ENCODE assay signal across 18 cellular contexts in genomic region chr7:68364871-68365625, GRCh38.
"Had no signal": no experiment of that assay in that cellular context is flagged by ENCODE, and none has a peak within 500 bp of the region (broad histone marks: within the 10 kb centered on the region; RNA-seq: fewer than 3 reads in every experiment).

No MANE protein-coding gene starts in this region.

- H3K27me3 ChIP-seq: gastrocnemius medialis, right lobe of liver had no signal

- H3K36me3 Mint-ChIP-seq: activated naive CD8-positive, alpha-beta T cell treated with anti-CD3 and anti-CD28 coated beads for 36 hours had no signal

- H3K36me3 ChIP-seq: gastrocnemius medialis, right lobe of liver, suprapubic skin had no signal

- DNase-seq: activated CD4-positive, alpha-beta T cell treated with anti-CD3 and anti-CD28 coated beads, Interleukin-2, amount 10 ng/mL, durations not matched to agents 7 days and 5 days; activated naive CD8-positive, alpha-beta T cell treated with anti-CD3 and anti-CD28 coated beads for 36 hours; amygdala; cerebellar nuclear complex; effector memory CD4-positive, alpha-beta T cell; gastrocnemius medialis; naive thymus-derived CD8-positive, alpha-beta T cell; right lobe of liver; stimulated activated CD4-positive, alpha-beta T cell treated with anti-CD3 and anti-CD28 coated beads, Interleukin-4, amount 100 ng/mL, for 4 hours; stimulated activated CD8-positive, alpha-beta memory T cell treated with anti-CD3 and anti-CD28 coated beads, Interleukin-4, amount 100 ng/mL, for 48 hours; stimulated activated naive CD8-positive, alpha-beta T cell treated with anti-CD3 and anti-CD28 coated beads, Interleukin-15, Interleukin-2, amounts not matched to agents 100 U/mL and 50 U/mL, for 24 hours; trophoblast cell had no signal

- H3K4me2 ChIP-seq: smooth muscle cell had no signal

- H3K4me3 ChIP-seq: gastrocnemius medialis, right lobe of liver, smooth muscle cell, suprapubic skin had no signal

- H3K9me3 ChIP-seq: gastrocnemius medialis, right lobe of liver, suprapubic skin had no signal

- ATAC-seq: gastrocnemius medialis; naive thymus-derived CD8-positive, alpha-beta T cell; right lobe of liver; stimulated activated naive CD8-positive, alpha-beta T cell treated with anti-CD3 and anti-CD28 coated beads, Interleukin-15, Interleukin-2, amounts not matched to agents 100 U/mL and 50 U/mL, for 24 hours had no signal

- H3K27me3 Mint-ChIP-seq: activated CD4-positive, alpha-beta T cell treated with anti-CD3 and anti-CD28 coated beads, Interleukin-2, amount 10 ng/mL, durations not matched to agents 7 days and 5 days; activated naive CD8-positive, alpha-beta T cell treated with anti-CD3 and anti-CD28 coated beads for 36 hours; dendritic cell treated with granulocyte-macrophage colony-stimulating factor and Interleukin-4, amounts not matched to agents 40 ng/mL and 50 ng/mL, for 4 days had no signal

- H3K4me1 ChIP-seq: gastrocnemius medialis, right lobe of liver, suprapubic skin had no signal

- H3K4me3 Mint-ChIP-seq: activated CD4-positive, alpha-beta T cell treated with anti-CD3 and anti-CD28 coated beads, Interleukin-2, amount 10 ng/mL, durations not matched to agents 7 days and 5 days; activated naive CD8-positive, alpha-beta T cell treated with anti-CD3 and anti-CD28 coated beads for 36 hours; activated T-helper 1 cell treated with anti-CD3 and anti-CD28 coated beads, Interleukin-12 subunit alpha, Interleukin-12 subunit beta, Interleukin-2, Interleukin-4 antibody, amounts not matched to agents 30 ng/mL and 10 ng/mL and 1 ng/mL, durations not matched to agents 14 hours and 24 hours and 36 hours; dendritic cell treated with granulocyte-macrophage colony-stimulating factor and Interleukin-4, amounts not matched to agents 40 ng/mL and 50 ng/mL, for 4 days; naive thymus-derived CD8-positive, alpha-beta T cell had no signal

- H3K27ac Mint-ChIP-seq: activated CD4-positive, alpha-beta T cell treated with anti-CD3 and anti-CD28 coated beads, Interleukin-2, amount 10 ng/mL, durations not matched to agents 7 days and 5 days; activated naive CD8-positive, alpha-beta T cell treated with anti-CD3 and anti-CD28 coated beads for 36 hours; activated T-helper 1 cell treated with anti-CD3 and anti-CD28 coated beads, Interleukin-12 subunit alpha, Interleukin-12 subunit beta, Interleukin-2, Interleukin-4 antibody, amounts not matched to agents 30 ng/mL and 10 ng/mL and 1 ng/mL, durations not matched to agents 14 hours and 24 hours and 36 hours; dendritic cell treated with granulocyte-macrophage colony-stimulating factor and Interleukin-4, amounts not matched to agents 40 ng/mL and 50 ng/mL, for 4 days; naive thymus-derived CD8-positive, alpha-beta T cell; progenitor cell of endocrine pancreas had no signal

- H3K4me1 Mint-ChIP-seq: activated CD4-positive, alpha-beta T cell treated with anti-CD3 and anti-CD28 coated beads, Interleukin-2, amount 10 ng/mL, durations not matched to agents 7 days and 5 days; activated naive CD8-positive, alpha-beta T cell treated with anti-CD3 and anti-CD28 coated beads for 36 hours; naive thymus-derived CD8-positive, alpha-beta T cell had no signal

- H3K27ac ChIP-seq: epithelial cell of prostate, gastrocnemius medialis, right lobe of liver, suprapubic skin had no signal
